Comparison of ENCODE assay signal across 34 cellular contexts in genomic region chr3:137866001-137866400, GRCh38.
"Had no signal": no experiment of that assay in that cellular context is flagged by ENCODE, and none has a peak within 500 bp of the region (broad histone marks: within the 10 kb centered on the region; RNA-seq: fewer than 3 reads in every experiment).

No MANE protein-coding gene starts in this region.

- H3K4me1 Mint-ChIP-seq: activated B cell treated with CpG ODN at 0.5 μM for 24 hours; activated naive CD8-positive, alpha-beta T cell treated with anti-CD3 and anti-CD28 coated beads for 36 hours; activated T-helper 17 cell treated with anti-CD3 and anti-CD28 coated beads, Interleukin-2, amount 50 U/mL, for 72 hours had no signal

- H3K36me3 ChIP-seq: adrenal gland, brain microvascular endothelial cell, breast epithelium had no signal

- H3K4me3 ChIP-seq: adrenal gland, body of pancreas, breast epithelium had no signal

- H3K27me3 ChIP-seq: adrenal gland, body of pancreas, brain microvascular endothelial cell, breast epithelium had no signal

- H3K4me1 ChIP-seq: adrenal gland, body of pancreas, breast epithelium had no signal

- DNase-seq: activated B cell treated with CpG ODN at 0.5 μM for 24 hours; activated CD4-positive, alpha-beta memory T cell treated with anti-CD3 and anti-CD28 coated beads for 36 hours; activated CD4-positive, alpha-beta T cell treated with anti-CD3 and anti-CD28 coated beads for 4 hours; activated CD4-positive, alpha-beta T cell treated with anti-CD3 and anti-CD28 coated beads, Interleukin-2, amount 50 U/mL, for 1 hour; activated CD4-positive, alpha-beta T cell treated with anti-CD3 and anti-CD28 coated beads, Interleukin-2, amount 50 U/mL, for 4 hours; activated CD4-positive, CD25-positive, alpha-beta regulatory T cell treated with anti-CD3 and anti-CD28 coated beads, Interleukin-2, amount 50 U/mL, for 72 hours; activated CD8-positive, alpha-beta memory T cell treated with anti-CD3 and anti-CD28 coated beads, Interleukin-2, amount 50 U/mL, for 4 hours; activated CD8-positive, alpha-beta T cell treated with anti-CD3 and anti-CD28 coated beads for 36 hours; activated effector memory CD4-positive, alpha-beta T cell treated with anti-CD3 and anti-CD28 coated beads, Interleukin-2, amount 50 U/mL, for 16 hours; activated gamma-delta T cell treated with Interleukin-2 at 50 U/mL for 16 hours; activated naive CD4-positive, alpha-beta T cell; activated naive CD4-positive, alpha-beta T cell treated with anti-CD3 and anti-CD28 coated beads for 36 hours; activated naive CD4-positive, alpha-beta T cell treated with anti-CD3 and anti-CD28 coated beads, Interleukin-2, amount 50 U/mL, for 16 hours; activated naive CD8-positive, alpha-beta T cell treated with anti-CD3 and anti-CD28 coated beads for 36 hours; activated T-cell treated with anti-CD3 and anti-CD28 coated beads for 4 hours; activated T-cell treated with anti-CD3 and anti-CD28 coated beads, Interleukin-2, amount 50 U/mL, for 1 hour; activated T-cell treated with anti-CD3 and anti-CD28 coated beads, Interleukin-2, amount 50 U/mL, for 4 hours; activated T-cell treated with anti-CD3 and anti-CD28 coated beads, Interleukin-2, amount 50 U/mL, for 72 hours; adrenal gland; amniotic stem cell; aorta; body of pancreas; brain microvascular endothelial cell; central memory CD4-positive, alpha-beta T cell; T-helper 1 cell; T-helper 2 cell; T-helper 9 cell had no signal

- H3K36me3 Mint-ChIP-seq: activated CD4-positive, alpha-beta memory T cell treated with anti-CD3 and anti-CD28 coated beads for 36 hours; activated naive CD8-positive, alpha-beta T cell treated with anti-CD3 and anti-CD28 coated beads for 36 hours had no signal

- H3K27ac ChIP-seq: adrenal gland, body of pancreas, brain microvascular endothelial cell, breast epithelium, VCaP had no signal

- H3K27me3 Mint-ChIP-seq: activated CD8-positive, alpha-beta T cell treated with anti-CD3 and anti-CD28 coated beads for 36 hours had no signal

- H3K4me3 Mint-ChIP-seq: activated B cell treated with CpG ODN at 0.5 μM for 24 hours; activated CD4-positive, alpha-beta memory T cell treated with anti-CD3 and anti-CD28 coated beads for 36 hours; activated CD8-positive, alpha-beta T cell treated with anti-CD3 and anti-CD28 coated beads for 36 hours; activated naive CD4-positive, alpha-beta T cell treated with anti-CD3 and anti-CD28 coated beads for 36 hours; activated naive CD8-positive, alpha-beta T cell treated with anti-CD3 and anti-CD28 coated beads for 36 hours; activated T-cell treated with anti-CD3 and anti-CD28 coated beads, Interleukin-2, amount 50 U/mL, for 4 hours; activated T-cell treated with anti-CD3 and anti-CD28 coated beads, Interleukin-2, amount 50 U/mL, for 72 hours; activated T-helper 1 cell treated with anti-CD3 and anti-CD28 coated beads, Interleukin-12 subunit alpha, Interleukin-12 subunit beta, Interleukin-2, Interleukin-4 antibody, amounts not matched to agents 30 ng/mL and 10 ng/mL and 1 ng/mL, durations not matched to agents 14 hours and 24 hours and 36 hours; activated T-helper 17 cell treated with anti-CD3 and anti-CD28 coated beads, Interleukin-2, amount 50 U/mL, for 72 hours; T-helper 1 cell treated with Interleukin-12 subunit alpha and Interleukin-12 subunit beta and Interleukin-4 antibody, amounts not matched to agents 30 μg/mL and 1 μg/mL, for 36 hours; T-helper 2 cell treated with Interferon-gamma antibody and Interleukin-4, amounts not matched to agents 5 μg/mL and 100 μg/mL, for 36 hours had no signal

- H3K9me3 ChIP-seq: adrenal gland had no signal

- H3K27ac Mint-ChIP-seq: activated B cell treated with CpG ODN at 0.5 μM for 24 hours; activated CD4-positive, alpha-beta memory T cell treated with anti-CD3 and anti-CD28 coated beads for 36 hours; activated CD8-positive, alpha-beta T cell treated with anti-CD3 and anti-CD28 coated beads for 36 hours; activated naive CD4-positive, alpha-beta T cell treated with anti-CD3 and anti-CD28 coated beads for 36 hours; activated naive CD4-positive, alpha-beta T cell treated with anti-CD3 and anti-CD28 coated beads, Interleukin-2, amount 50 U/mL, for 72 hours; activated naive CD8-positive, alpha-beta T cell treated with anti-CD3 and anti-CD28 coated beads for 36 hours; activated T-cell treated with anti-CD3 and anti-CD28 coated beads, Interleukin-2, amount 50 U/mL, for 72 hours; activated T-helper 1 cell treated with anti-CD3 and anti-CD28 coated beads, Interleukin-12 subunit alpha, Interleukin-12 subunit beta, Interleukin-2, Interleukin-4 antibody, amounts not matched to agents 30 ng/mL and 10 ng/mL and 1 ng/mL, durations not matched to agents 14 hours and 24 hours and 36 hours; activated T-helper 17 cell treated with anti-CD3 and anti-CD28 coated beads, Interleukin-2, amount 50 U/mL, for 72 hours; T-helper 1 cell treated with Interleukin-12 subunit alpha and Interleukin-12 subunit beta and Interleukin-4 antibody, amounts not matched to agents 30 μg/mL and 1 μg/mL, for 36 hours; T-helper 2 cell treated with Interferon-gamma antibody and Interleukin-4, amounts not matched to agents 5 μg/mL and 100 μg/mL, for 36 hours had no signal

- ATAC-seq: activated CD8-positive, alpha-beta T cell treated with anti-CD3 and anti-CD28 coated beads for 36 hours; activated naive CD4-positive, alpha-beta T cell treated with anti-CD3 and anti-CD28 coated beads, Interleukin-2, amount 50 U/mL, for 72 hours; activated T-cell treated with anti-CD3 and anti-CD28 coated beads, Interleukin-2, amount 50 U/mL, for 4 hours; activated T-cell treated with anti-CD3 and anti-CD28 coated beads, Interleukin-2, amount 50 U/mL, for 72 hours; activated T-helper 17 cell treated with anti-CD3 and anti-CD28 coated beads, Interleukin-2, amount 50 U/mL, for 72 hours; body of pancreas had no signal
